In the genomic region with DNA sequence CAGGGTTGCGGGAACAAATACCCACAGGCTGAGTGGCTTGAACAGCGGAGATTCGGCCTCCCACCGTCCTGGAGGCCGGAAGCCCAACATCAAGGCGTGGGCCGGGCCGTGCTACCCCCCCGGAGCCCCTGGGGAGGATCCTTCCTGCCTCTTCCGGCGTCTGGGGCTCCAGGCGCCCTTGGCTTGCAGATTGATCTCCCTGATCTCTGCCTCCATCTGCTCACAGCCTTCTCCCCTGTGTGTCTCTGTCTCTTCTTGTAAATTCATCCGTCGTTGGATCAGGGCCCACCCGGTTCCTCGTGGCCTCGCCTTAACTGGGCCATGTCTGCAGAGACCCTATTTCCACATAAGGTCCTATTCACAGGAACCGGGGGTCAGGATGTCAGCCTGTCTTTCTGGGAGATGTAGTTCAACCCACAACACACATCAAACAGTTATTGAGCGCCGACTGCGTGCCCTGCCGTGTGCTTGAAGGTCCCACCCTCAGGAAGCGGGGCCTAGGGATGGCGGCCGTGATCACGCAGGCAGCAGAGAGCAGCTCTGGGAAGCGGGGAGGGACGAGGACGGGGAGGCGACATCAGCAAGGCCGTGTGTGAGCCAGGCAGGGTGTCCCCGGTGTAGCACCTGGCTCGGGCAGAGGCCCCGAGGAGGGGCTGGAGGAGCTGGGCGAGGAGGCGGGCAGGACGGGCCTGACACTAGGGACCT, we compare ENCODE assay signal across 8 cellular contexts. TPM values are rescaled to one million over a fixed set of nuclear protein-coding genes. Genes with fewer than 3 reads are reported as not detected.
DNase-seq lines count a peak whose midpoint lies in the region; ATAC-seq and TF ChIP-seq lines count a peak whose summit lies in the region.

No MANE protein-coding gene starts in this region.

- H3K4me3 ChIP-seq in dorsolateral prefrontal cortex (peak overlapping the region in 21 of 59 donors; percentile 4 to 34 (median 20)), urinary bladder (ENCODE audit: low read depth, low read length) (peak overlapping the region; percentile 24)

- no peaks in the 10 kb centered on the region for H3K27me3 ChIP-seq in dorsolateral prefrontal cortex

- ATAC-seq in natural killer cell (peak; percentile 41 to 49 (median 41)), HG03521 (IDR thresholded peaks at IDR 0.05; ENCODE audit: unreplicated experiment) (no peak)

- peak overlapping the region; percentile 95 for H3K27ac Mint-ChIP-seq in activated CD4-positive, alpha-beta T cell treated with anti-CD3 and anti-CD28 coated beads, Interleukin-2, amount 10 ng/mL, durations not matched to agents 24 days and 14 days
- H3K27ac Mint-ChIP-seq in natural killer cell, result peak overlapping the region; percentile 59 to 84

- peak overlapping the region; percentile 79 to 97 (median 92) for H3K27ac ChIP-seq in dorsolateral prefrontal cortex
- no peak overlapping the region for H3K27ac ChIP-seq in urinary bladder (ENCODE audit: low read depth)

- H3K9me3 Mint-ChIP-seq in activated CD4-positive, alpha-beta T cell treated with anti-CD3 and anti-CD28 coated beads, Interleukin-2, amount 10 ng/mL, durations not matched to agents 24 days and 14 days, result no peaks in the 10 kb centered on the region
- H3K9me3 Mint-ChIP-seq in natural killer cell, result no peaks in the 10 kb centered on the region

- peak overlapping the region; percentile 86 for H3K4me3 Mint-ChIP-seq in activated CD4-positive, alpha-beta T cell treated with anti-CD3 and anti-CD28 coated beads, Interleukin-2, amount 10 ng/mL, durations not matched to agents 24 days and 14 days
- H3K4me3 Mint-ChIP-seq in natural killer cell, result peak overlapping the region; percentile 82

- peaks cover 2% of the 10 kb centered on the region for H3K27me3 Mint-ChIP-seq in activated CD4-positive, alpha-beta T cell treated with anti-CD3 and anti-CD28 coated beads, Interleukin-2, amount 10 ng/mL, durations not matched to agents 24 days and 14 days
- H3K27me3 Mint-ChIP-seq in natural killer cell (ENCODE audit: low read depth in 2 of 2), result peaks cover 3 to 7% of the 10 kb centered on the region in 2 donors

- intact Hi-C loops in activated CD4-positive, alpha-beta T cell treated with anti-CD3 and anti-CD28 coated beads, Interleukin-2, amount 10 ng/mL, durations not matched to agents 24 days and 14 days (cut with micrococcal nuclease), result loop anchor here (1.0 to 2.0 kb wide), 3 partner anchors 28 to 70 kb away; a partner anchor contains a TSS
- intact Hi-C loops in dorsolateral prefrontal cortex (cut with DNase I), result no loop called here
- intact Hi-C loops in natural killer cell (cut with micrococcal nuclease), result no loop called here

- no peaks in the 10 kb centered on the region for H3K4me1 ChIP-seq in urinary bladder (ENCODE audit: insufficient read depth)

- no peaks in the 10 kb centered on the region for H3K36me3 ChIP-seq in urinary bladder (ENCODE audit: insufficient read depth)

- TF ChIP-seq CTCF in dorsolateral prefrontal cortex (IDR thresholded peaks at IDR 0.05 in 54 of 56, conservative IDR thresholded peaks at IDR 0.05 in 2 of 56; ENCODE audit: low read depth in 1 of 56, partially characterized antibody in 56 of 56) (no peak), natural killer cell (IDR thresholded peaks at IDR 0.05) (no peak)

- peaks cover 14% of the 10 kb centered on the region for H3K36me3 Mint-ChIP-seq in activated CD4-positive, alpha-beta T cell treated with anti-CD3 and anti-CD28 coated beads, Interleukin-2, amount 10 ng/mL, durations not matched to agents 24 days and 14 days (ENCODE audit: low read depth)
- no peaks in the 10 kb centered on the region for H3K36me3 Mint-ChIP-seq in natural killer cell

- DNase-seq in AG08395 (ENCODE audit: low spot score), result peak; percentile 68
- DNase-seq in HUDEP-2 (lab: John Stamatoyannopoulos, UW; ENCODE audit: unreplicated experiment in 76 of 76), result peak in 48 of 76 experiments; percentile 12 to 82 (median 46)
- DNase-seq in activated CD4-positive, alpha-beta T cell treated with anti-CD3 and anti-CD28 coated beads, Interleukin-2, amount 10 ng/mL, durations not matched to agents 24 days and 14 days, result peak; percentile 89
- no peak for DNase-seq in dorsolateral prefrontal cortex
- DNase-seq in natural killer cell, result no peak
- no peak for DNase-seq in DMS79 (lab: John Stamatoyannopoulos, UW)

- WGBS in urinary bladder, result 33% methylated on average over 37 of the region's 37 CpGs

- H3K4me1 Mint-ChIP-seq in activated CD4-positive, alpha-beta T cell treated with anti-CD3 and anti-CD28 coated beads, Interleukin-2, amount 10 ng/mL, durations not matched to agents 24 days and 14 days, result peaks cover 12% of the 10 kb centered on the region
- peaks cover 12 to 21% of the 10 kb centered on the region in 2 donors for H3K4me1 Mint-ChIP-seq in natural killer cell

RNA-seq across cellular contexts. Expression of a gene that starts 21.3 kb away (rescaled TPM):
- total RNA-seq in activated CD4-positive, alpha-beta T cell treated with anti-CD3 and anti-CD28 coated beads, Interleukin-2, amount 10 ng/mL, durations not matched to agents 24 days and 14 days, result 1.1 TPM in 2 replicates
- total RNA-seq in dorsolateral prefrontal cortex (100 to 1,000 TPM in 109 of 120 experiments, 10 to 100 TPM in 11; 76.8 to 199 (median 123) TPM), natural killer cell (1 to 10 TPM in 2 of 3 donors, under 1 TPM in 1; 0.96 to 1.6 (median 1.1) TPM), urinary bladder (0.26 TPM)
- 0.43 TPM for polyA plus RNA-seq in urinary bladder

RNA-seq across cellular contexts. Expression of a gene that starts 22.4 kb away (rescaled TPM):
- 103 and 104 TPM in 2 replicates for total RNA-seq in activated CD4-positive, alpha-beta T cell treated with anti-CD3 and anti-CD28 coated beads, Interleukin-2, amount 10 ng/mL, durations not matched to agents 24 days and 14 days
- total RNA-seq in dorsolateral prefrontal cortex (10 to 100 TPM; 27.8 to 91.2 (median 61.9) TPM), natural killer cell (10 to 100 TPM; 57.2 to 58.5 (median 57.6) TPM), urinary bladder (10.3 TPM)
- polyA plus RNA-seq in urinary bladder, result 44.6 TPM

RNA-seq across cellular contexts. Expression of a gene that starts 28.7 kb away (rescaled TPM):
- total RNA-seq in activated CD4-positive, alpha-beta T cell treated with anti-CD3 and anti-CD28 coated beads, Interleukin-2, amount 10 ng/mL, durations not matched to agents 24 days and 14 days, result not detected in 2 replicates
- total RNA-seq in dorsolateral prefrontal cortex (10 to 100 TPM in 2 of 120 experiments, 1 to 10 TPM in 118; 3.6 to 10.1 (median 5.8) TPM), natural killer cell (under 1 TPM; 0.31 to 0.58 (median 0.41) TPM), urinary bladder (not detected)
- polyA plus RNA-seq in urinary bladder, result 1.6 TPM

RNA-seq across cellular contexts. Expression of a gene that starts 38.6 kb away (rescaled TPM):
- 291 and 297 TPM in 2 replicates for total RNA-seq in activated CD4-positive, alpha-beta T cell treated with anti-CD3 and anti-CD28 coated beads, Interleukin-2, amount 10 ng/mL, durations not matched to agents 24 days and 14 days
- 100 to 1,000 TPM; 350 to 867 (median 549) TPM for total RNA-seq in dorsolateral prefrontal cortex
- total RNA-seq in natural killer cell, result 100 to 1,000 TPM; 229 to 248 (median 236) TPM
- total RNA-seq in urinary bladder, result 89.9 TPM
- polyA plus RNA-seq in urinary bladder, result 989 TPM

RNA-seq across cellular contexts. Expression of a gene that starts 52.1 kb away (rescaled TPM):
- 109 and 110 TPM in 2 replicates for total RNA-seq in activated CD4-positive, alpha-beta T cell treated with anti-CD3 and anti-CD28 coated beads, Interleukin-2, amount 10 ng/mL, durations not matched to agents 24 days and 14 days
- total RNA-seq in dorsolateral prefrontal cortex (10 to 100 TPM; 22.4 to 58.2 (median 41.2) TPM), natural killer cell (100 to 1,000 TPM; 119 to 149 (median 146) TPM), urinary bladder (8.6 TPM)
- 41.8 TPM for polyA plus RNA-seq in urinary bladder

Comparison
In these comparisons a context has a peak if more than half of its experiments do, and no peak if none do; other contexts are left out.
1. DNase-seq: peak in AG08395 (single experiment), HUDEP-2 (48 of 76) and activated CD4-positive, alpha-beta T cell treated with anti-CD3 and anti-CD28 coated beads, Interleukin-2, amount 10 ng/mL, durations not matched to agents 24 days and 14 days (single experiment); none in dorsolateral prefrontal cortex (0 of 10), natural killer cell (single experiment) and DMS79 (single experiment).
2. RNA of a gene that starts 21.3 kb away (total RNA-seq): 76.8 to 199 TPM in dorsolateral prefrontal cortex; 1.1 TPM in activated CD4-positive, alpha-beta T cell treated with anti-CD3 and anti-CD28 coated beads, Interleukin-2, amount 10 ng/mL, durations not matched to agents 24 days and 14 days, 0.96 to 1.6 TPM in natural killer cell and 0.26 TPM in urinary bladder (single experiment); every median in the first group is over 10 times any median in the second.